Comparison of ENCODE assay signal across 37 cellular contexts in the genomic region with DNA sequence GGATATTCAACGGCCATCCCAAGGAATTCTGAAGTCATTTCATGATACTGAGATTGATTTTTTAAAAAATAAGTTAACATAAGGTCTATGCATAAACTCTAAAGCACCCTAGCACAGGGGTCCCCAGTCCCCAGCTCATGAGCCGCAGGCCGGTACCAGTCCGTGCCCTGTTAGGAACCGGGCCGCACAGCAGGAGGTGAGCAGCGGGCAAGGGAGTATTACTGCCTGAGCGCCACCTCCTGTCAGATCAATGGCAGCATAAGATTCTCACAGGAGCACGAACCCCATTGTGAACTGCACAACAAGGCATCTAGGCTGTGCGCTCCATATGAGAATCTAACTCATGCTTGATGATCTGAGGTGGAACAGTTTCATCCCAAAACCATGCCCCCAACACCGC.
"Had no signal": no experiment of that assay in that cellular context is flagged by ENCODE, and none has a peak within 500 bp of the region (broad histone marks: within the 10 kb centered on the region; RNA-seq: fewer than 3 reads in every experiment).

No MANE protein-coding gene starts in this region.

- H3K4me3 Mint-ChIP-seq: activated B cell treated with CpG ODN at 0.5 μM for 24 hours; activated CD4-positive, alpha-beta memory T cell treated with anti-CD3 and anti-CD28 coated beads for 36 hours; activated naive CD4-positive, alpha-beta T cell treated with anti-CD3 and anti-CD28 coated beads for 36 hours; activated T-cell treated with anti-CD3 and anti-CD28 coated beads, Interleukin-2, amount 50 U/mL, for 4 hours; activated T-helper 1 cell treated with anti-CD3 and anti-CD28 coated beads, Interleukin-12 subunit alpha, Interleukin-12 subunit beta, Interleukin-2, Interleukin-4 antibody, amounts not matched to agents 30 ng/mL and 10 ng/mL and 1 ng/mL, durations not matched to agents 14 hours and 24 hours and 36 hours; brain; T-helper 1 cell treated with Interleukin-12 subunit alpha and Interleukin-12 subunit beta and Interleukin-4 antibody, amounts not matched to agents 30 μg/mL and 1 μg/mL, for 36 hours; T-helper 2 cell treated with Interferon-gamma antibody and Interleukin-4, amounts not matched to agents 5 μg/mL and 100 μg/mL, for 36 hours had no signal

- H3K4me1 Mint-ChIP-seq: brain had no signal

- H3K27ac ChIP-seq: adrenal gland, SJSA1 had no signal

- H3K9ac ChIP-seq: SK-N-SH had no signal

- H3K27ac Mint-ChIP-seq: activated B cell treated with CpG ODN at 0.5 μM for 24 hours; activated CD4-positive, alpha-beta memory T cell treated with anti-CD3 and anti-CD28 coated beads for 36 hours; activated naive CD4-positive, alpha-beta T cell treated with anti-CD3 and anti-CD28 coated beads for 36 hours; activated naive CD4-positive, alpha-beta T cell treated with anti-CD3 and anti-CD28 coated beads, Interleukin-2, amount 50 U/mL, for 72 hours; activated T-helper 1 cell treated with anti-CD3 and anti-CD28 coated beads, Interleukin-12 subunit alpha, Interleukin-12 subunit beta, Interleukin-2, Interleukin-4 antibody, amounts not matched to agents 30 ng/mL and 10 ng/mL and 1 ng/mL, durations not matched to agents 14 hours and 24 hours and 36 hours; brain; T-helper 1 cell treated with Interleukin-12 subunit alpha and Interleukin-12 subunit beta and Interleukin-4 antibody, amounts not matched to agents 30 μg/mL and 1 μg/mL, for 36 hours; T-helper 2 cell treated with Interferon-gamma antibody and Interleukin-4, amounts not matched to agents 5 μg/mL and 100 μg/mL, for 36 hours had no signal

- H3K9me2 ChIP-seq: SK-N-SH had no signal

- H3K4me3 ChIP-seq: adrenal gland, MG63, SJSA1 had no signal

- DNase-seq: activated B cell treated with CpG ODN at 0.5 μM for 24 hours; activated CD4-positive, alpha-beta memory T cell treated with anti-CD3 and anti-CD28 coated beads for 36 hours; activated CD4-positive, alpha-beta T cell treated with anti-CD3 and anti-CD28 coated beads for 4 hours; activated CD4-positive, alpha-beta T cell treated with anti-CD3 and anti-CD28 coated beads, Interleukin-2, amount 50 U/mL, for 1 hour; activated CD4-positive, CD25-positive, alpha-beta regulatory T cell treated with anti-CD3 and anti-CD28 coated beads, Interleukin-2, amount 50 U/mL, for 72 hours; activated CD8-positive, alpha-beta memory T cell treated with anti-CD3 and anti-CD28 coated beads, Interleukin-2, amount 50 U/mL, for 4 hours; activated gamma-delta T cell treated with Interleukin-2 at 50 U/mL for 16 hours; activated naive CD4-positive, alpha-beta T cell treated with anti-CD3 and anti-CD28 coated beads for 36 hours; activated T-cell treated with anti-CD3 and anti-CD28 coated beads for 4 hours; activated T-cell treated with anti-CD3 and anti-CD28 coated beads, Interleukin-2, amount 50 U/mL, for 4 hours; adrenal gland; anterior cingulate cortex; caudate nucleus; cerebellar nuclear complex; MG63; NCI-H1048; NCI-H1105 treated with DMSO at 0.1 percent for 48 hours; NCI-H1436; NCI-H1694; NCI-H1930; NCI-H2171; NCI-H510A; NCI-H526; NCI-H748 treated with DMSO at 0.1 percent for 48 hours; NK-92 treated with Interleukin-12 subunit alpha and Interleukin-12 subunit beta, amount 100 ng/mL, for 24 hours; OCI-M1; RPMI8226; SHP77 treated with DMSO at 0.1 percent for 48 hours had no signal

- H3K4me1 ChIP-seq: adrenal gland, SJSA1 had no signal

- H3K27me3 Mint-ChIP-seq: activated B cell treated with CpG ODN at 0.5 μM for 24 hours; activated CD4-positive, alpha-beta memory T cell treated with anti-CD3 and anti-CD28 coated beads for 36 hours; brain had no signal

- H3K27me3 ChIP-seq: adrenal gland, MG63, SJSA1 had no signal

- ATAC-seq: activated naive CD4-positive, alpha-beta T cell treated with anti-CD3 and anti-CD28 coated beads, Interleukin-2, amount 50 U/mL, for 72 hours; activated T-cell treated with anti-CD3 and anti-CD28 coated beads, Interleukin-2, amount 50 U/mL, for 4 hours; Panc1 had no signal

- H3K9me3 Mint-ChIP-seq: activated B cell treated with CpG ODN at 0.5 μM for 24 hours; activated CD4-positive, alpha-beta memory T cell treated with anti-CD3 and anti-CD28 coated beads for 36 hours; activated naive CD4-positive, alpha-beta T cell treated with anti-CD3 and anti-CD28 coated beads for 36 hours; activated naive CD4-positive, alpha-beta T cell treated with anti-CD3 and anti-CD28 coated beads, Interleukin-2, amount 50 U/mL, for 72 hours; activated T-cell treated with anti-CD3 and anti-CD28 coated beads, Interleukin-2, amount 50 U/mL, for 4 hours; activated T-helper 1 cell treated with anti-CD3 and anti-CD28 coated beads, Interleukin-12 subunit alpha, Interleukin-12 subunit beta, Interleukin-2, Interleukin-4 antibody, amounts not matched to agents 30 ng/mL and 10 ng/mL and 1 ng/mL, durations not matched to agents 14 hours and 24 hours and 36 hours; brain; T-helper 1 cell treated with Interleukin-12 subunit alpha and Interleukin-12 subunit beta and Interleukin-4 antibody, amounts not matched to agents 30 μg/mL and 1 μg/mL, for 36 hours; T-helper 2 cell treated with Interferon-gamma antibody and Interleukin-4, amounts not matched to agents 5 μg/mL and 100 μg/mL, for 36 hours had no signal

- FAIRE-seq: bronchial epithelial cell had no signal

- H3K4me2 ChIP-seq: SK-N-SH had no signal

- H3K9me3 ChIP-seq: adrenal gland, MG63, SJSA1, SK-N-SH had no signal
